ENCODE assay signal across 27 cellular contexts in the genomic region with DNA sequence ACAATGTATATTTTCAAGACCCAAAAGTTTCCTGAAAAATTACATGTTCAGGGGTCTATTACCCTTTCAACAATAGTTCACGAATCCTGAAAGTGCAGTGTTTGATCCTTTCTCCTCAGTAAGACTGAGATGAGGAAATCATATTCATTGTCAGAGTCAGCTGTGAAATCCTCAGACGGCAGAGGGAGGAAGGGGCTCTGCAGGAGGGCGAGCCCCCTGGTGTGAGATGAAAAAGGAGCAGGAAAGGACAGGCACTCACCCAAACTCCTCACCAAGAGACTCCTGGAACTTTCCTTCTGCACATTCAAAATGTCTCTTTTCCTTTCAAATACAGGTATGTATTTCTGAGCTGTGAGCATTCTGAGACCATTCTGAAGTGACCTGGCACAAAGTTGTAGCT.
"Had no signal": no experiment of that assay in that cellular context is flagged by ENCODE, and none has a peak within 500 bp of the region (broad histone marks: within the 10 kb centered on the region; RNA-seq: fewer than 3 reads in every experiment).

No MANE protein-coding gene starts in this region.

- H3K4me3 ChIP-seq: neural progenitor cell, ovary, psoas muscle, right lobe of liver, sigmoid colon, stomach, thoracic aorta, thyroid gland, tibial nerve, upper lobe of left lung, vagina had no signal

- H3K4me1 Mint-ChIP-seq: nephron; stimulated activated effector memory CD8-positive, alpha-beta T cell treated with anti-CD3 and anti-CD28 coated beads, Interleukin-12 subunit alpha, Interleukin-12 subunit beta, amount 100 ng/mL, for 72 hours; stimulated activated naive B cell treated with anti-CD40 and anti-IgM and Interleukin-4, amounts not matched to agents 10 μg/mL and 1 μg/mL and 100 μg/mL, for 72 hours had no signal

- H3K27me3 Mint-ChIP-seq: stimulated activated naive CD8-positive, alpha-beta T cell treated with anti-CD3 and anti-CD28 coated beads, Interleukin-15, Interleukin-2, amounts not matched to agents 100 ng/mL and 50 ng/mL, for 24 hours had no signal

- H3K27me3 ChIP-seq: neural progenitor cell, ovary, right lobe of liver, sigmoid colon, stomach, thyroid gland, tibial nerve, upper lobe of left lung, vagina had no signal

- H3K36me3 Mint-ChIP-seq: natural killer cell; neural progenitor cell; stimulated activated effector memory CD8-positive, alpha-beta T cell treated with anti-CD3 and anti-CD28 coated beads, Interleukin-12 subunit alpha, Interleukin-12 subunit beta, amount 100 ng/mL, for 72 hours; stimulated activated naive B cell treated with anti-CD40 and anti-IgM and Interleukin-4, amounts not matched to agents 10 μg/mL and 1 μg/mL and 100 μg/mL, for 72 hours had no signal

- H3K36me3 ChIP-seq: neural progenitor cell, ovary, right lobe of liver, sigmoid colon, stomach, thoracic aorta, thyroid gland, tibial nerve, upper lobe of left lung, vagina had no signal

- H3K9me3 ChIP-seq: ovary, psoas muscle, right lobe of liver, sigmoid colon, stomach, thoracic aorta, thyroid gland, upper lobe of left lung, vagina had no signal

- H3K27ac ChIP-seq: neural progenitor cell, ovary, parathyroid adenoma, psoas muscle, right lobe of liver, sigmoid colon, stomach, thoracic aorta, thyroid gland, tibial nerve, upper lobe of left lung, vagina had no signal

- H3K4me1 ChIP-seq: neural progenitor cell, parathyroid adenoma, psoas muscle, sigmoid colon, thyroid gland, tibial nerve, vagina had no signal

- DNase-seq: natural killer cell; occipital lobe; ovary; posterior cingulate gyrus; psoas muscle; right cardiac atrium; right lobe of liver; sigmoid colon; small intestine; stimulated activated CD4-positive, alpha-beta T cell treated with anti-CD3 and anti-CD28 coated beads, Interleukin-15, amount 100 ng/mL, for 24 hours; stimulated activated CD4-positive, alpha-beta T cell treated with anti-CD3 and anti-CD28 coated beads, Interleukin-2, amount 100 ng/mL, for 24 hours; stimulated activated CD4-positive, alpha-beta T cell treated with anti-CD3 and anti-CD28 coated beads, Interleukin-2, amount 100 ng/mL, for 48 hours; stimulated activated CD4-positive, alpha-beta T cell treated with anti-CD3 and anti-CD28 coated beads, Interleukin-4, amount 100 ng/mL, for 24 hours; stimulated activated naive B cell treated with anti-CD40 and anti-IgM and Interleukin-4, amounts not matched to agents 10 μg/mL and 1 μg/mL and 100 μg/mL, for 72 hours; stimulated activated naive CD4-positive, alpha-beta T cell treated with Interleukin-2 at 50 U/mL for 16 hours; stomach; thyroid gland; trophoblast cell; upper lobe of left lung had no signal

- H3K9me3 Mint-ChIP-seq: natural killer cell; stimulated activated effector memory CD8-positive, alpha-beta T cell treated with anti-CD3 and anti-CD28 coated beads, Interleukin-12 subunit alpha, Interleukin-12 subunit beta, amount 100 ng/mL, for 72 hours; stimulated activated naive B cell treated with anti-CD40 and anti-IgM and Interleukin-4, amounts not matched to agents 10 μg/mL and 1 μg/mL and 100 μg/mL, for 72 hours; stimulated activated naive CD8-positive, alpha-beta T cell treated with anti-CD3 and anti-CD28 coated beads, Interleukin-15, Interleukin-2, amounts not matched to agents 100 ng/mL and 50 ng/mL, for 24 hours had no signal

- H3K27ac Mint-ChIP-seq: natural killer cell; nephron; neural progenitor cell; stimulated activated effector memory CD8-positive, alpha-beta T cell treated with anti-CD3 and anti-CD28 coated beads, Interleukin-12 subunit alpha, Interleukin-12 subunit beta, amount 100 ng/mL, for 72 hours; stimulated activated naive B cell treated with anti-CD40 and anti-IgM and Interleukin-4, amounts not matched to agents 10 μg/mL and 1 μg/mL and 100 μg/mL, for 72 hours; stimulated activated naive CD8-positive, alpha-beta T cell treated with anti-CD3 and anti-CD28 coated beads, Interleukin-15, Interleukin-2, amounts not matched to agents 100 ng/mL and 50 ng/mL, for 24 hours had no signal

- H2AFZ ChIP-seq: neural progenitor cell, parathyroid adenoma had no signal

- H3K79me2 ChIP-seq: parathyroid adenoma had no signal

- ATAC-seq: natural killer cell; psoas muscle; right cardiac atrium; right lobe of liver; stimulated activated effector memory CD8-positive, alpha-beta T cell treated with anti-CD3 and anti-CD28 coated beads, Interleukin-12 subunit alpha, Interleukin-12 subunit beta, amount 100 ng/mL, for 72 hours; stimulated activated naive B cell treated with anti-CD40 and anti-IgM and Interleukin-4, amounts not matched to agents 10 μg/mL and 1 μg/mL and 100 μg/mL, for 72 hours had no signal

- H3K9ac ChIP-seq: neural progenitor cell, parathyroid adenoma had no signal

- H3K4me3 Mint-ChIP-seq: natural killer cell; nephron; neural progenitor cell; stimulated activated effector memory CD8-positive, alpha-beta T cell treated with anti-CD3 and anti-CD28 coated beads, Interleukin-12 subunit alpha, Interleukin-12 subunit beta, amount 100 ng/mL, for 72 hours; stimulated activated naive B cell treated with anti-CD40 and anti-IgM and Interleukin-4, amounts not matched to agents 10 μg/mL and 1 μg/mL and 100 μg/mL, for 72 hours; stimulated activated naive CD8-positive, alpha-beta T cell treated with anti-CD3 and anti-CD28 coated beads, Interleukin-15, Interleukin-2, amounts not matched to agents 100 ng/mL and 50 ng/mL, for 24 hours had no signal

- H3K4me2 ChIP-seq: neural progenitor cell had no signal
